In the genomic region with DNA sequence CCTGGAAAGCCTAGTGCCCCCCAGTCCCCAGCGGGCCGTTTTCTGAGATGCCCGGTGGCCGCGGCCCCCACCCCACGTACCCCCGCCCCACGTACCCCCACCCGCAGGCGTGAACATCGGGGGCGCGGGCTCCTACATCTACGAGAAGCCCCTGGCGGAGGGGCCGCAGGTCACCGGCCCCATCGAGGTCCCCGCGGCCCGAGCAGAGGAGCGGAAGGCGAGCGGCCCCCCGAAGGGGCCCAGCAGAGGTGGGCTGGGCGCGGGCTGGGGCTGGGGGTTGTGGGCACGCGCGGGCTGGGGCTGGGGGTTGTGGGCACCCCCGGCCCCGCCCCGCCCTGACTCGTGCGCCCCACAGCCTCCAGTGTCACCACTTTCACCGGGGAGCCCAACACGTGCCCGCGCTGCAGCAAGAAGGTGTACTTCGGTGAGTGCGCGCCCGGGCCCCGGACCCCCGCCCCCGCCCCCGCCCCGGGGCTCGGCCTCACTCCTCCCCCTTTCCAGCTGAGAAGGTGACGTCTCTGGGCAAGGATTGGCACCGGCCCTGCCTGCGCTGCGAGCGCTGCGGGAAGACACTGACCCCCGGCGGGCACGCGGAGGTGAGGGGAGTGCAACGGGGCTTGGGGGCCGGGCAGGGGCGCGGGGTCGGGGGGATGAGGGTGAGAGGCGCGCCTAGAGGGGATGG, we compare ENCODE assay signal across 23 cellular contexts. TPM values are rescaled to one million over a fixed set of nuclear protein-coding genes. Genes with fewer than 3 reads are reported as not detected.
DNase-seq lines count a peak whose midpoint lies in the region; ATAC-seq and TF ChIP-seq lines count a peak whose summit lies in the region.
"Had no signal": no experiment of that assay in that cellular context is flagged by ENCODE, and none has a peak within 500 bp of the region (broad histone marks: within the 10 kb centered on the region; RNA-seq: fewer than 3 reads in every experiment).

No MANE protein-coding gene starts in this region.

- ATAC-seq in T-cell (replicated peaks in 1 of 4) = no peak
- no peak for ATAC-seq in gastroesophageal sphincter
- ATAC-seq: activated CD8-positive, alpha-beta memory T cell treated with anti-CD3 and anti-CD28 coated beads, Interleukin-2, amount 10 ng/mL, durations not matched to agents 7 days and 5 days; PC-3 had no signal

- no CpG with 5 or more reads among the region's 66 CpGs for WGBS in gastroesophageal sphincter (ENCODE audit: low coverage in 1 of 2), 2 donors
- WGBS in neuronal stem cell (ENCODE audit: extremely low coverage in 2 of 2, insufficient read length in 2 of 2, insufficient replicate concordance in 1 of 2), 2 donors = no CpG with 5 or more reads among the region's 66 CpGs
- whole genome bisulfite sequencing in GM23248 (ENCODE audit: low coverage in 1 of 2, low lambda C conversion rate in 2 of 2, missing lambda C conversion rate in 2 of 2), 2 experiments = 85 to 86% methylated on average over 15 to 65 of the region's 66 CpGs

- TF ChIP-seq CTCF in gastroesophageal sphincter (IDR thresholded peaks at IDR 0.05) = no peak

- H3K79me2 ChIP-seq in GM23248 (ENCODE audit: insufficient read depth) = peaks cover 10% of the 10 kb centered on the region

- H3K79me1 ChIP-seq in neuronal stem cell (ENCODE audit: low read depth, low read length) = peaks cover 11% of the 10 kb centered on the region

- H3K27me3 Mint-ChIP-seq in T-cell = peaks cover 0 to 3% of the 10 kb centered on the region in 2 donors

- no peak overlapping the region for H2BK12ac ChIP-seq in neuronal stem cell (ENCODE audit: low read length)

- H3K4me3 ChIP-seq in gastroesophageal sphincter (no peak overlapping the region), neuronal stem cell (ENCODE audit: low read length in 2 of 2) (no peak overlapping the region), GM23248 (no peak overlapping the region)
- H3K4me3 ChIP-seq: adrenal gland, MG63, prostate gland, SJCRH30, uterus had no signal

- no peaks in the 10 kb centered on the region for H3K9me2 ChIP-seq in GM23248 (ENCODE audit: insufficient read depth)

- no peak overlapping the region for H3K4ac ChIP-seq in neuronal stem cell (ENCODE audit: low read length)

- H3K9me3 Mint-ChIP-seq in T-cell = no peaks in the 10 kb centered on the region
- H3K9me3 Mint-ChIP-seq: activated T-helper 2 cell treated with anti-CD3 and anti-CD28 coated beads, Interferon-gamma antibody, Interleukin-2, Interleukin-4, amounts not matched to agents 10 μg/mL and 5 μg/mL and 100 μg/mL, durations not matched to agents 14 hours and 24 hours and 36 hours; nephron; T-helper 2 cell treated with Interferon-gamma antibody and Interleukin-4, amounts not matched to agents 5 μg/mL and 100 μg/mL, for 36 hours had no signal

- H3K27me3 ChIP-seq in gastroesophageal sphincter (no peaks in the 10 kb centered on the region), neuronal stem cell (ENCODE audit: control insufficient read depth in 3 of 3, insufficient read depth in 3 of 3, low read depth in 1 of 3, low read length in 3 of 3) (peaks cover 0 to 67% (median 33%) of the 10 kb centered on the region in 3 experiments), GM23248 (replicated peaks; ENCODE audit: insufficient read depth) (no peaks in the 10 kb centered on the region)
- H3K27me3 ChIP-seq: adrenal gland, MG63, SJCRH30, uterus had no signal

- H3K18ac ChIP-seq in neuronal stem cell (ENCODE audit: low read length) = peak overlapping the region; percentile 89

- no peak overlapping the region for H2BK5ac ChIP-seq in neuronal stem cell (ENCODE audit: low read length)

- no peak overlapping the region for H3K14ac ChIP-seq in neuronal stem cell (ENCODE audit: low read length)

- H3K4me2 ChIP-seq in neuronal stem cell (ENCODE audit: insufficient read depth, low read length, poor library complexity, severe bottlenecking) (peak overlapping the region; percentile 11), GM23248 (ENCODE audit: unreplicated experiment) (no peak overlapping the region)

- H4K20me1 ChIP-seq in GM23248 (ENCODE audit: insufficient read depth) = no peaks in the 10 kb centered on the region

- H2BK120ac ChIP-seq in neuronal stem cell (ENCODE audit: low read depth, low read length) = no peak overlapping the region

- H3K23ac ChIP-seq in neuronal stem cell (ENCODE audit: low read depth, low read length, poor library complexity) = no peak overlapping the region

- in situ Hi-C loops in GM23248 (cut with MboI) = no loop called here

- peak overlapping the region; percentile 96 for H2AK5ac ChIP-seq in neuronal stem cell (ENCODE audit: low read depth, low read length)

- H2AFZ ChIP-seq in neuronal stem cell (ENCODE audit: low read length) (no peak overlapping the region), GM23248 (no peak overlapping the region)

- DNase-seq in activated gamma-delta T cell (lab: John Stamatoyannopoulos, UW) = peak; percentile 58
- DNase-seq in activated gamma-delta T cell treated with Interleukin-2 at 50 U/mL for 16 hours = no peak
- peak in 22 of 34 experiments; percentile 13 to 67 (median 46) for DNase-seq in T-cell
- no peak for DNase-seq in neuronal stem cell (ENCODE audit: low spot score)
- DNase-seq in GM23248 = no peak
- no peak for DNase-seq in stimulated activated CD4-positive, alpha-beta T cell treated with anti-CD3 and anti-CD28 coated beads, Interleukin-1b, Interleukin-23, amount 100 ng/mL, for 48 hours
- DNase-seq in head of caudate nucleus = no peak
- DNase-seq: activated CD4-positive, alpha-beta T cell treated with anti-CD3 and anti-CD28 coated beads for 1 hour; activated CD8-positive, alpha-beta memory T cell treated with anti-CD3 and anti-CD28 coated beads, Interleukin-2, amount 10 ng/mL, durations not matched to agents 7 days and 5 days; DMS79; glutamatergic neuron; MG63; NCI-H146; PC-3; SJCRH30; stimulated activated CD4-positive, alpha-beta T cell treated with anti-CD3 and anti-CD28 coated beads, Interleukin-4, amount 100 ng/mL, for 1 hour; uterus had no signal

- peaks cover 35 to 53% (median 43%) of the 10 kb centered on the region in 3 donors for H3K4me1 Mint-ChIP-seq in T-cell

- H3F3A ChIP-seq in GM23248 (ENCODE audit: insufficient read depth) = no peaks in the 10 kb centered on the region

- POLR2A ChIA-PET in T-cell (lab: Charles Lee) = no interaction called here

- CTCF ChIA-PET in T-cell (lab: Charles Lee) = interaction anchor here (0.6 to 1.7 kb wide), 4 partner anchors 11 to 233 kb away, joined by 3 to 7 read pairs (median 4); no protein-coding TSS in a partner anchor

- peaks cover 0 to 23% of the 10 kb centered on the region in 2 donors for H3K36me3 ChIP-seq in gastroesophageal sphincter
- H3K36me3 ChIP-seq in neuronal stem cell (replicated peaks in 1 of 2; ENCODE audit: control insufficient read depth in 2 of 2, insufficient read depth in 2 of 2, low read length in 2 of 2) = no peaks in the 10 kb centered on the region
- no peaks in the 10 kb centered on the region for H3K36me3 ChIP-seq in GM23248 (ENCODE audit: low read depth)
- H3K36me3 ChIP-seq: adrenal gland, prostate gland, SJCRH30, uterus had no signal

- H4K8ac ChIP-seq in neuronal stem cell (ENCODE audit: low read depth, low read length) = no peak overlapping the region

- H3K9ac ChIP-seq in neuronal stem cell (ENCODE audit: low read depth, low read length, poor library complexity) = no peak overlapping the region
- no peak overlapping the region for H3K9ac ChIP-seq in GM23248

- no peak overlapping the region for H4K91ac ChIP-seq in neuronal stem cell (ENCODE audit: low read depth, low read length, poor library complexity)

- H2BK15ac ChIP-seq in neuronal stem cell (ENCODE audit: low read length) = no peak overlapping the region

- H3K27ac ChIP-seq in gastroesophageal sphincter (peak overlapping the region in 3 of 4 donors; percentile 92 to 97 (median 96)), neuronal stem cell (replicated peaks; ENCODE audit: low read length) (no peak overlapping the region), GM23248 (no peak overlapping the region)
- H3K27ac ChIP-seq: adrenal gland, prostate gland, SJCRH30, uterus had no signal

- H3K4me1 ChIP-seq in gastroesophageal sphincter (peaks cover 4 to 95% (median 54%) of the 10 kb centered on the region in 3 donors), neuronal stem cell (ENCODE audit: control insufficient read depth in 2 of 2, insufficient read depth in 1 of 2, low read depth in 1 of 2, low read length in 2 of 2) (peaks cover 41 to 57% of the 10 kb centered on the region in 2 donors), GM23248 (ENCODE audit: insufficient read depth) (peaks cover 23% of the 10 kb centered on the region)

- no peaks in the 10 kb centered on the region for H3K36me3 Mint-ChIP-seq in T-cell

- no peak for TF ChIP-seq POLR2A in gastroesophageal sphincter (IDR thresholded peaks at IDR 0.05)

- H3K9me3 ChIP-seq in gastroesophageal sphincter (no peaks in the 10 kb centered on the region), neuronal stem cell (replicated peaks in 1 of 2; ENCODE audit: control insufficient read depth in 2 of 2, insufficient read depth in 1 of 2, low read depth in 1 of 2, low read length in 2 of 2) (peaks cover 0 to 8% of the 10 kb centered on the region in 2 donors), GM23248 (ENCODE audit: low read depth) (no peaks in the 10 kb centered on the region)
- H3K9me3 ChIP-seq: adrenal gland, MG63, prostate gland, SJCRH30, uterus had no signal

- no peak for TF ChIP-seq EP300 in gastroesophageal sphincter (IDR thresholded peaks at IDR 0.05)

- no peak overlapping the region for H3K27ac Mint-ChIP-seq in T-cell
- H3K27ac Mint-ChIP-seq: activated CD8-positive, alpha-beta memory T cell treated with anti-CD3 and anti-CD28 coated beads, Interleukin-2, amount 10 ng/mL, durations not matched to agents 7 days and 5 days; activated T-helper 2 cell treated with anti-CD3 and anti-CD28 coated beads, Interferon-gamma antibody, Interleukin-2, Interleukin-4, amounts not matched to agents 10 μg/mL and 5 μg/mL and 100 μg/mL, durations not matched to agents 14 hours and 24 hours and 36 hours; nephron; T-helper 2 cell treated with Interferon-gamma antibody and Interleukin-4, amounts not matched to agents 5 μg/mL and 100 μg/mL, for 36 hours had no signal

- intact Hi-C loops in head of caudate nucleus (cut with DNase I) = no loop called here

- peak overlapping the region in 1 of 3 donors; percentile 79 for H3K4me3 Mint-ChIP-seq in T-cell
- H3K4me3 Mint-ChIP-seq: activated CD8-positive, alpha-beta memory T cell treated with anti-CD3 and anti-CD28 coated beads, Interleukin-2, amount 10 ng/mL, durations not matched to agents 7 days and 5 days; nephron; T-helper 2 cell treated with Interferon-gamma antibody and Interleukin-4, amounts not matched to agents 5 μg/mL and 100 μg/mL, for 36 hours had no signal

RNA-seq across cellular contexts. Expression of gene CRIP2, which starts 4.1 kb away (rescaled TPM):
- total RNA-seq in T-cell (10 to 100 TPM in 4 of 5 donors, 1 to 10 TPM in 1; 6.4 to 38.7 (median 19.7) TPM), gastroesophageal sphincter (100 to 1,000 TPM; 165 to 518 (median 343) TPM)
- polyA plus RNA-seq in neuronal stem cell (2013, experiment 1 of 2) = 16.9 TPM
- 15.2 TPM for polyA plus RNA-seq in neuronal stem cell (2013, experiment 2 of 2)
- 149 and 188 TPM in 2 replicates for total RNA-seq in GM23248 (2014; rRNA removed; shearing (Covaris generic))
- polyA plus RNA-seq in GM23248 (2016; fragmentation: Nextera tagmentation; extraction: Ambion mirVana) = 317 and 319 TPM in 2 replicates

RNA-seq across cellular contexts. Expression of gene CRIP1, which starts 7.9 kb away (rescaled TPM):
- total RNA-seq in T-cell = 100 to 1,000 TPM; 224 to 477 (median 329) TPM
- total RNA-seq in gastroesophageal sphincter = 10 to 100 TPM; 11.2 to 57.9 (median 34.2) TPM
- polyA plus RNA-seq in neuronal stem cell (2013, experiment 1 of 2) = 98.0 TPM
- 93.7 TPM for polyA plus RNA-seq in neuronal stem cell (2013, experiment 2 of 2)
- 1.8 and 12.3 TPM in 2 replicates for total RNA-seq in GM23248 (2014; rRNA removed; shearing (Covaris generic))
- polyA plus RNA-seq in GM23248 (2016; fragmentation: Nextera tagmentation; extraction: Ambion mirVana) = 32.7 and 37.7 TPM in 2 replicates

RNA-seq across cellular contexts. Expression of gene TEDC1, which starts 12.3 kb away (rescaled TPM):
- total RNA-seq in T-cell (100 to 1,000 TPM in 1 of 5 donors, 10 to 100 TPM in 4; 32.8 to 186 (median 37.5) TPM), gastroesophageal sphincter (1 to 10 TPM; 4.6 to 7.9 (median 5.4) TPM)
- polyA plus RNA-seq in neuronal stem cell (2013, experiment 1 of 2) = 13.4 TPM
- 11.7 TPM for polyA plus RNA-seq in neuronal stem cell (2013, experiment 2 of 2)
- 8.7 and 9.8 TPM in 2 replicates for total RNA-seq in GM23248 (2014; rRNA removed; shearing (Covaris generic))
- polyA plus RNA-seq in GM23248 (2016; fragmentation: Nextera tagmentation; extraction: Ambion mirVana) = 4.0 and 6.4 TPM in 2 replicates

RNA-seq across cellular contexts. Expression of gene TMEM121, which starts 47.6 kb away (rescaled TPM):
- 1 to 10 TPM; 1.8 to 6.7 (median 4.0) TPM for total RNA-seq in T-cell
- 1 to 10 TPM; 3.9 to 6.7 (median 5.2) TPM for total RNA-seq in gastroesophageal sphincter
- 7.2 TPM for polyA plus RNA-seq in neuronal stem cell (2013, experiment 1 of 2)
- 6.3 TPM for polyA plus RNA-seq in neuronal stem cell (2013, experiment 2 of 2)
- 11.1 and 20.5 TPM in 2 replicates for total RNA-seq in GM23248 (2014; rRNA removed; shearing (Covaris generic))
- polyA plus RNA-seq in GM23248 (2016; fragmentation: Nextera tagmentation; extraction: Ambion mirVana) = 4.1 and 5.8 TPM in 2 replicates

RNA-seq across cellular contexts. Expression of gene MTA1, which starts 59.1 kb away (rescaled TPM):
- total RNA-seq in T-cell (100 to 1,000 TPM; 111 to 152 (median 141) TPM), gastroesophageal sphincter (10 to 100 TPM; 48.0 to 83.5 (median 58.7) TPM)
- polyA plus RNA-seq in neuronal stem cell (2013, experiment 1 of 2) = 199 TPM
- polyA plus RNA-seq in neuronal stem cell (2013, experiment 2 of 2) = 194 TPM
- total RNA-seq in GM23248 (2014; rRNA removed; shearing (Covaris generic)) = 37.0 and 50.3 TPM in 2 replicates
- 8.1 and 9.6 TPM in 2 replicates for polyA plus RNA-seq in GM23248 (2016; fragmentation: Nextera tagmentation; extraction: Ambion mirVana)

Comparison
In these comparisons a context has a peak if more than half of its experiments do, and no peak if none do; other contexts are left out.
1. DNase-seq: peak in activated gamma-delta T cell (single experiment) and T-cell (22 of 34); none in activated gamma-delta T cell treated with Interleukin-2 at 50 U/mL for 16 hours (single experiment), neuronal stem cell (single experiment), GM23248 (single experiment), stimulated activated CD4-positive, alpha-beta T cell treated with anti-CD3 and anti-CD28 coated beads, Interleukin-1b, Interleukin-23, amount 100 ng/mL, for 48 hours (single experiment) and head of caudate nucleus (0 of 42).
2. H3K27ac ChIP-seq: peak in gastroesophageal sphincter (3 of 4); none in neuronal stem cell (single experiment) and GM23248 (single experiment).